10 cellular contexts compared by ENCODE assay signal in the genomic region with DNA sequence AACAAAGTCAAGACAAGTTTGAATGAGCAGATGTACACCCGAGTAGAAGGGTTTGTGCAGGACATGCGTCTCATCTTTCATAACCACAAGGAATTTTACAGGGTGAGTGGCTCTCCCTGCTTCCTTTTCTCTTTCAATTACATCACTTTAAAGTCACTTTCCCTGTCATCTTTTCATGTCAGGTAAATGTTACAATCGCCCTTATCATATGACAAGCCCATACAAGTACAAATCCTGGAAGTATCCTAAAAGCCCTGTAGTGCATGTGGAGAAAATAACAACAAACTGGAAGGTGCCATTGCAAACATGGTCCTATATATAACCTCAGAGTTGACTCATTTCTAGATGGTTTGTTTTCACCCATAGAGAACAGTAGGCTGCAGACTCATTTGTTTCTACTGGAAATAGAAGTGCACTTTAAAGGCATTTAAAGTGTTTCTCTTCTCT.
A peak's percentile ranks its signal among the peaks of the same experiment; 100 is the strongest.
DNase-seq lines count a peak whose midpoint lies in the region; ATAC-seq, FAIRE-seq and TF ChIP-seq lines count a peak whose summit lies in the region.
"Had no signal": no experiment of that assay in that cellular context is flagged by ENCODE, and none has a peak within 500 bp of the region (broad histone marks: within the 10 kb centered on the region; RNA-seq: fewer than 3 reads in every experiment).

No MANE protein-coding gene starts in this region.

- FAIRE-seq in bronchial epithelial cell (lab: Jason Lieb, UNC) = no peak

- DNase-seq in bronchial epithelial cell (ENCODE audit: low read depth) = peak; percentile 88
- no peak for DNase-seq in middle frontal gyrus (ENCODE audit: extremely low spot score, low spot score)
- no peak for DNase-seq in NOMO-1 treated with DMSO at 0.1 percent for 48 hours (lab: John Stamatoyannopoulos, UW; ENCODE audit: unreplicated experiment)
- DNase-seq in caudate nucleus (lab: John Stamatoyannopoulos, UW) = no peak
- DNase-seq in COR-L47 (lab: John Stamatoyannopoulos, UW) = no peak
- DNase-seq: Calu3; stimulated activated CD8-positive, alpha-beta memory T cell treated with anti-CD3 and anti-CD28 coated beads, Interleukin-4, amount 100 ng/mL, for 48 hours had no signal

- TF ChIP-seq CTCF in bronchial epithelial cell (IDR thresholded peaks at IDR 0.05; ENCODE audit: insufficient read depth, low read length, severe bottlenecking) = no peak

- no peaks in the 10 kb centered on the region for H3K27me3 ChIP-seq in bronchial epithelial cell (ENCODE audit: control insufficient read depth, insufficient read depth, low read length)

- H3K27ac ChIP-seq in caudate nucleus (ENCODE audit: low read depth, low read length) = no peak overlapping the region

- H3K4me3 ChIP-seq in bronchial epithelial cell (ENCODE audit: low read depth, low read length) = no peak overlapping the region

- ATAC-seq in GM18511 (IDR thresholded peaks at IDR 0.05; ENCODE audit: unreplicated experiment) = peak; percentile 80
- peak; percentile 79 for ATAC-seq in GM21526 (IDR thresholded peaks at IDR 0.05; ENCODE audit: low FRiP score, unreplicated experiment)
- peak; percentile 78 for ATAC-seq in HG03378 (IDR thresholded peaks at IDR 0.05; ENCODE audit: unreplicated experiment)

- no peaks in the 10 kb centered on the region for H3K36me3 ChIP-seq in bronchial epithelial cell (ENCODE audit: control insufficient read depth, insufficient read depth, low read length)
